ENCODE assay signal across 1 cellular context in the genomic region with DNA sequence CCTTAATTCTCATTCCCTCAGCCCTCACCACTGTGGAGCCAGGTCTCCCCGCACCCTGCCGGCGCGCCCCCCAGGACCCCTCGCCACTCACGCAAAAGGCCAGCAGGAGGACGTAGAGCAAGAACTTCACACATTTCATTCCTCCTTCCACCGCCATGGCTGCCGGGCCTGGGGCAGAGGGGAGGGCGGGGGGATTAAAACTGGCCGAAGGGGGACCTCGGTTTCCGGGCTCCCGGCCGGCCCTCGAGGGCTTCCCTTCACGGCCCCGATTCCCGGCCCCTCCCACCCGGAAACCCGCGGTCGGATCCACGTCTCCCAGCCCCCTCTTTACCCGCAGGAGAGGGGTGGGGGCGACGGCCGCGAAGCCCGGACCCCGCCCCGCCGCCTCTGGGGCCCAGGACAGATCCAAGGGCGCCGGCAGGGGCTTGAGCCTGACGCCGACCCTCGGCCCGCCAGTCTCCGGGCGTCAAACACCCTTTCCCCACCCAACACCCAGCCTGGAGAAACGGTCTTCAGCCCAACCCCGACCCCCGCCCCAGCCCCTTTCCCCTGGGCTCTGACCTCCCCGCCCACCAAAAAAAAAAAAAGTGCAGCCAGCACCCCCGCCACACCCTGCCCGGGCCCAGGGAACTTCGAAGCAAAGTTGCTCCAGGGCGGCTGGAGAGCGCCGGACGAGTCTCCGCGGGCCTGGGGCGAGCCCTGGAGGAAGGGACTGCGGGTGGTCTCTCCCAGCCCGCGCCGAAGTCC.
TF ChIP-seq lines count a peak whose summit lies in the region.

No MANE protein-coding gene starts in this region.

TF ChIP-seq in IMR-90, 13 proteins besides CTCF, POLR2A, EP300 and RAD21:
- peak; percentile 82 for TF ChIP-seq CHD1 (IDR thresholded peaks at IDR 0.05; ENCODE audit: low read depth, low read length)
- peak; percentile 55; the same call in 1 of the 2 replicates for TF ChIP-seq MAZ (IDR thresholded peaks at IDR 0.05; ENCODE audit: borderline replicate concordance, low read depth, low read length)
- TF ChIP-seq, protein P1, sequence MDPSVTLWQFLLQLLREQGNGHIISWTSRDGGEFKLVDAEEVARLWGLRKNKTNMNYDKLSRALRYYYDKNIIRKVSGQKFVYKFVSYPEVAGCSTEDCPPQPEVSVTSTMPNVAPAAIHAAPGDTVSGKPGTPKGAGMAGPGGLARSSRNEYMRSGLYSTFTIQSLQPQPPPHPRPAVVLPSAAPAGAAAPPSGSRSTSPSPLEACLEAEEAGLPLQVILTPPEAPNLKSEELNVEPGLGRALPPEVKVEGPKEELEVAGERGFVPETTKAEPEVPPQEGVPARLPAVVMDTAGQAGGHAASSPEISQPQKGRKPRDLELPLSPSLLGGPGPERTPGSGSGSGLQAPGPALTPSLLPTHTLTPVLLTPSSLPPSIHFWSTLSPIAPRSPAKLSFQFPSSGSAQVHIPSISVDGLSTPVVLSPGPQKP (IDR thresholded peaks at IDR 0.05; ENCODE audit: borderline replicate concordance, low read depth, low read length) = no peak
- TF ChIP-seq MXI1 (IDR thresholded peaks at IDR 0.05; ENCODE audit: borderline replicate concordance, low read depth, low read length) = 0 out of 2 replicates have a peak, but pooled peaks have one; percentile 20
